ENCODE assay signal across 12 cellular contexts in genomic region chr1:24045766-24046165, GRCh38.
DNase-seq lines count a peak whose midpoint lies in the region; ATAC-seq and TF ChIP-seq lines count a peak whose summit lies in the region.
"Had no signal": no experiment of that assay in that cellular context is flagged by ENCODE, and none has a peak within 500 bp of the region (broad histone marks: within the 10 kb centered on the region; RNA-seq: fewer than 3 reads in every experiment).

No MANE protein-coding gene starts in this region.

- H3K4me3 ChIP-seq in mammary epithelial cell (replicated peaks in 1 of 3; ENCODE audit: insufficient read depth in 1 of 3, low read depth in 2 of 3, low read length in 3 of 3) (no peak overlapping the region), hepatocyte (no peak overlapping the region)

- H3K4me3 Mint-ChIP-seq in activated naive CD8-positive, alpha-beta T cell treated with anti-CD3 and anti-CD28 coated beads, Interleukin-2, amount 50 U/mL, for 24 hours = no peak overlapping the region
- no peak overlapping the region for H3K4me3 Mint-ChIP-seq in activated naive CD8-positive, alpha-beta T cell treated with anti-CD3 and anti-CD28 coated beads for 36 hours
- no peak overlapping the region for H3K4me3 Mint-ChIP-seq in type B pancreatic cell
- H3K4me3 Mint-ChIP-seq: activated CD4-positive, alpha-beta T cell treated with anti-CD3 and anti-CD28 coated beads, Interleukin-2, amount 10 ng/mL, durations not matched to agents 7 days and 5 days; activated T-cell treated with anti-CD3 and anti-CD28 coated beads, Interleukin-2, amount 50 U/mL, for 72 hours; naive thymus-derived CD4-positive, alpha-beta T cell had no signal

- CTCF ChIA-PET in mammary epithelial cell (lab: Charles Lee; ENCODE audit: low non-redundant PET) = interaction anchor here (0.5 kb wide), 1 partner anchor 156 kb away, joined by 3 read pairs; no protein-coding TSS in a partner anchor

- peak; percentile 51 for ATAC-seq in activated naive CD8-positive, alpha-beta T cell treated with anti-CD3 and anti-CD28 coated beads, Interleukin-2, amount 50 U/mL, for 24 hours
- ATAC-seq in HG02884 (IDR thresholded peaks at IDR 0.05; ENCODE audit: unreplicated experiment) (no peak), GM21528 (IDR thresholded peaks at IDR 0.05; ENCODE audit: low FRiP score, unreplicated experiment) (no peak)
- ATAC-seq: naive thymus-derived CD4-positive, alpha-beta T cell had no signal

- H3K79me2 ChIP-seq in mammary epithelial cell (ENCODE audit: insufficient read depth, low read length) (no peaks in the 10 kb centered on the region), hepatocyte (no peaks in the 10 kb centered on the region)

- WGBS in mammary epithelial cell (ENCODE audit: low coverage, missing lambda C conversion rate) = 80% methylated on average over 2 of the region's 2 CpGs
- 71% methylated on average over 2 of the region's 2 CpGs for WGBS in hepatocyte (ENCODE audit: low lambda C conversion rate, missing lambda C conversion rate)

- H3K9ac ChIP-seq in mammary epithelial cell (ENCODE audit: insufficient read depth, low read length) = peak overlapping the region; percentile 33

- H2AFZ ChIP-seq in mammary epithelial cell (ENCODE audit: low read depth, low read length) = no peak overlapping the region
- H2AFZ ChIP-seq in hepatocyte = no peak overlapping the region

- H3K27ac Mint-ChIP-seq in activated naive CD8-positive, alpha-beta T cell treated with anti-CD3 and anti-CD28 coated beads, Interleukin-2, amount 50 U/mL, for 24 hours = no peak overlapping the region
- no peak overlapping the region for H3K27ac Mint-ChIP-seq in activated naive CD8-positive, alpha-beta T cell treated with anti-CD3 and anti-CD28 coated beads for 36 hours
- peak overlapping the region; percentile 68 for H3K27ac Mint-ChIP-seq in type B pancreatic cell
- H3K27ac Mint-ChIP-seq: activated CD4-positive, alpha-beta T cell treated with anti-CD3 and anti-CD28 coated beads, Interleukin-2, amount 10 ng/mL, durations not matched to agents 7 days and 5 days; activated T-cell treated with anti-CD3 and anti-CD28 coated beads, Interleukin-2, amount 50 U/mL, for 72 hours; naive thymus-derived CD4-positive, alpha-beta T cell had no signal

- H3K27me3 ChIP-seq in mammary epithelial cell (ENCODE audit: insufficient read depth, low read length) (no peaks in the 10 kb centered on the region), hepatocyte (no peaks in the 10 kb centered on the region)

- intact Hi-C loops in mammary epithelial cell (cut with micrococcal nuclease) = no loop called here

- H3K4me1 ChIP-seq in mammary epithelial cell (ENCODE audit: insufficient read depth, low read length) (peaks cover 21% of the 10 kb centered on the region), hepatocyte (ENCODE audit: insufficient read depth) (no peaks in the 10 kb centered on the region)

- dilution Hi-C loops in mammary epithelial cell (cut with HindIII; ENCODE audit: low sequenced_read_pairs) = no loop called here

- no peaks in the 10 kb centered on the region for H3K27me3 Mint-ChIP-seq in activated naive CD8-positive, alpha-beta T cell treated with anti-CD3 and anti-CD28 coated beads, Interleukin-2, amount 50 U/mL, for 24 hours
- peaks cover 3% of the 10 kb centered on the region for H3K27me3 Mint-ChIP-seq in activated naive CD8-positive, alpha-beta T cell treated with anti-CD3 and anti-CD28 coated beads for 36 hours
- H3K27me3 Mint-ChIP-seq in type B pancreatic cell = no peaks in the 10 kb centered on the region

- DNase-seq in activated naive CD8-positive, alpha-beta T cell treated with anti-CD3 and anti-CD28 coated beads, Interleukin-2, amount 50 U/mL, for 24 hours = no peak
- DNase-seq in activated naive CD8-positive, alpha-beta T cell treated with anti-CD3 and anti-CD28 coated beads for 36 hours = no peak
- DNase-seq in mammary epithelial cell (no peak), myocyte (ENCODE audit: low read depth) (peak; percentile 52), type B pancreatic cell (ENCODE audit: extremely low spot score, unreplicated experiment) (no peak), hepatocyte (ENCODE audit: low spot score) (no peak)
- DNase-seq: activated CD4-positive, alpha-beta T cell treated with anti-CD3 and anti-CD28 coated beads, Interleukin-2, amount 10 ng/mL, durations not matched to agents 7 days and 5 days; kidney; naive thymus-derived CD4-positive, alpha-beta T cell had no signal

- peak overlapping the region; percentile 40 for H3K4me2 ChIP-seq in mammary epithelial cell (ENCODE audit: insufficient read depth, low read depth, low read length)
- H3K4me2 ChIP-seq in hepatocyte = no peak overlapping the region

- in situ Hi-C loops in mammary epithelial cell (cut with MboI; ENCODE audit: low sequenced_read_pairs in 2 of 2) = no loop called here

- H3K36me3 Mint-ChIP-seq in activated naive CD8-positive, alpha-beta T cell treated with anti-CD3 and anti-CD28 coated beads, Interleukin-2, amount 50 U/mL, for 24 hours (ENCODE audit: low read depth) = no peaks in the 10 kb centered on the region
- H3K36me3 Mint-ChIP-seq in activated naive CD8-positive, alpha-beta T cell treated with anti-CD3 and anti-CD28 coated beads for 36 hours = no peaks in the 10 kb centered on the region
- no peaks in the 10 kb centered on the region for H3K36me3 Mint-ChIP-seq in type B pancreatic cell
- H3K36me3 Mint-ChIP-seq: naive thymus-derived CD4-positive, alpha-beta T cell had no signal

- H3K27ac ChIP-seq in mammary epithelial cell (ENCODE audit: insufficient read depth, low read depth, low read length) = no peak overlapping the region
- no peak overlapping the region for H3K27ac ChIP-seq in hepatocyte

- H3K36me3 ChIP-seq in mammary epithelial cell (ENCODE audit: insufficient read depth, low read length) (no peaks in the 10 kb centered on the region), hepatocyte (replicated peaks; ENCODE audit: insufficient read depth, low read depth) (no peaks in the 10 kb centered on the region)

- no peaks in the 10 kb centered on the region for H3K9me2 ChIP-seq in hepatocyte (replicated peaks; ENCODE audit: insufficient read depth)

- BruUV-seq in mammary epithelial cell (replicated peaks; lab: Mats Ljungman, UMichigan) = no TSS peak

- no peaks in the 10 kb centered on the region for H3K9me3 ChIP-seq in mammary epithelial cell (replicated peaks; ENCODE audit: insufficient read depth, low read length)
- H3K9me3 ChIP-seq in hepatocyte (ENCODE audit: low read depth) = no peaks in the 10 kb centered on the region

- H4K20me1 ChIP-seq in mammary epithelial cell (ENCODE audit: insufficient read depth, low read length) = no peaks in the 10 kb centered on the region
- no peaks in the 10 kb centered on the region for H4K20me1 ChIP-seq in hepatocyte (ENCODE audit: insufficient read depth, poor library complexity, severe bottlenecking)

- H3K9me3 Mint-ChIP-seq in activated naive CD8-positive, alpha-beta T cell treated with anti-CD3 and anti-CD28 coated beads, Interleukin-2, amount 50 U/mL, for 24 hours = no peaks in the 10 kb centered on the region
- no peaks in the 10 kb centered on the region for H3K9me3 Mint-ChIP-seq in activated naive CD8-positive, alpha-beta T cell treated with anti-CD3 and anti-CD28 coated beads for 36 hours
- H3K9me3 Mint-ChIP-seq in type B pancreatic cell = no peaks in the 10 kb centered on the region
- H3K9me3 Mint-ChIP-seq: activated CD4-positive, alpha-beta T cell treated with anti-CD3 and anti-CD28 coated beads, Interleukin-2, amount 10 ng/mL, durations not matched to agents 7 days and 5 days; activated T-cell treated with anti-CD3 and anti-CD28 coated beads, Interleukin-2, amount 50 U/mL, for 72 hours; naive thymus-derived CD4-positive, alpha-beta T cell had no signal

- TF ChIP-seq CTCF in mammary epithelial cell (conservative IDR thresholded peaks at IDR 0.05 in 1 of 2, IDR thresholded peaks at IDR 0.05 in 1 of 2; ENCODE audit: extremely low read depth in 1 of 2, insufficient read depth in 1 of 2, low read depth in 1 of 2, low read length in 2 of 2) (no peak), type B pancreatic cell (conservative IDR thresholded peaks at IDR 0.05) (no peak), hepatocyte (IDR thresholded peaks at IDR 0.05; ENCODE audit: poor library complexity) (no peak)

- peaks cover 9% of the 10 kb centered on the region for H3K4me1 Mint-ChIP-seq in activated naive CD8-positive, alpha-beta T cell treated with anti-CD3 and anti-CD28 coated beads, Interleukin-2, amount 50 U/mL, for 24 hours
- H3K4me1 Mint-ChIP-seq in activated naive CD8-positive, alpha-beta T cell treated with anti-CD3 and anti-CD28 coated beads for 36 hours = peaks cover 6% of the 10 kb centered on the region
- peaks cover 25% of the 10 kb centered on the region for H3K4me1 Mint-ChIP-seq in type B pancreatic cell (ENCODE audit: unreplicated experiment)
- H3K4me1 Mint-ChIP-seq: activated CD4-positive, alpha-beta T cell treated with anti-CD3 and anti-CD28 coated beads, Interleukin-2, amount 10 ng/mL, durations not matched to agents 7 days and 5 days; naive thymus-derived CD4-positive, alpha-beta T cell had no signal
